ENCODE assay signal across 1 cellular context in the genomic region with DNA sequence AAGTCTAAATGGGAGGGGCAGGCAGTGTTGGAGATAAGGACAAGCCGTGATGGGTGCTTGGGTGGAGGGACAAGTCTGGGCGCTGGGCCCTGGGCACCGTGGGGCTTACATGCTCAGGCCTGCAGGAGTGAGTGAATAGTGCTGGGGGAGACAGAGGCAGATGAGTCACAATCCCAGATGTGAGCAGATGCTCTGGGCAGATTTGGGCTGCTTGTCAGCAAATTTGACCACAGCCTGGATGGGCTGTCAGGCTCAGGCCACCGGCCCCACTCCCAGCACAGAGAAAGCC.
TF ChIP-seq lines count a peak whose summit lies in the region.

No MANE protein-coding gene starts in this region.

TF ChIP-seq in K562, 482 proteins besides CTCF, POLR2A, EP300 and RAD21 (continued from another document and continues in another):
- peak; percentile 83 for TF ChIP-seq SMAD4 (CRISPR knock-in tag; conservative IDR thresholded peaks at IDR 0.05)
- TF ChIP-seq ZBTB7A (IDR thresholded peaks at IDR 0.05; ENCODE audit: borderline replicate concordance, control insufficient read depth, low read depth, low read length) = peak; percentile 48; the same call in 1 of the 2 replicates
- TF ChIP-seq ZNF583 (CRISPR knock-in tag; IDR thresholded peaks at IDR 0.05) = 0 out of 2 replicates have a peak, but pooled peaks have one; percentile 37
- TF ChIP-seq ZNF707 (CRISPR knock-in tag; conservative IDR thresholded peaks at IDR 0.05) = no peak
- TF ChIP-seq, protein P1, sequence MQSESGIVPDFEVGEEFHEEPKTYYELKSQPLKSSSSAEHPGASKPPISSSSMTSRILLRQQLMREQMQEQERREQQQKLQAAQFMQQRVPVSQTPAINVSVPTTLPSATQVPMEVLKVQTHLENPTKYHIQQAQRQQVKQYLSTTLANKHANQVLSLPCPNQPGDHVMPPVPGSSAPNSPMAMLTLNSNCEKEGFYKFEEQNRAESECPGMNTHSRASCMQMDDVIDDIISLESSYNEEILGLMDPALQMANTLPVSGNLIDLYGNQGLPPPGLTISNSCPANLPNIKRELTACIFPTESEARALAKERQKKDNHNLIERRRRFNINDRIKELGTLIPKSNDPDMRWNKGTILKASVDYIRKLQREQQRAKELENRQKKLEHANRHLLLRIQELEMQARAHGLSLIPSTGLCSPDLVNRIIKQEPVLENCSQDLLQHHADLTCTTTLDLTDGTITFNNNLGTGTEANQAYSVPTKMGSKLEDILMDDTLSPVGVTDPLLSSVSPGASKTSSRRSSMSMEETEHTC (IDR thresholded peaks at IDR 0.05) = no peak
- peak; percentile 70 for TF ChIP-seq NFIC (IDR thresholded peaks at IDR 0.05)
- TF ChIP-seq NUFIP1 (IDR thresholded peaks at IDR 0.05; ENCODE audit: partially characterized antibody) = peak; percentile 66
- TF ChIP-seq GATAD2A (IDR thresholded peaks at IDR 0.05) = peak; percentile 99
- peak; percentile 20 to 49; a peak in 2 of 4 replicates for TF ChIP-seq TBL1XR1 (IDR thresholded peaks at IDR 0.05; ENCODE audit: low read length in 2 of 2)
- TF ChIP-seq, protein P2, sequence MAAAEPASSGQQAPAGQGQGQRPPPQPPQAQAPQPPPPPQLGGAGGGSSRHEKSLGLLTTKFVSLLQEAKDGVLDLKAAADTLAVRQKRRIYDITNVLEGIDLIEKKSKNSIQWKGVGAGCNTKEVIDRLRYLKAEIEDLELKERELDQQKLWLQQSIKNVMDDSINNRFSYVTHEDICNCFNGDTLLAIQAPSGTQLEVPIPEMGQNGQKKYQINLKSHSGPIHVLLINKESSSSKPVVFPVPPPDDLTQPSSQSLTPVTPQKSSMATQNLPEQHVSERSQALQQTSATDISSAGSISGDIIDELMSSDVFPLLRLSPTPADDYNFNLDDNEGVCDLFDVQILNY (CRISPR knock-in tag; IDR thresholded peaks at IDR 0.05) = no peak
- peak in 1 of 2 experiments; percentile 44 for TF ChIP-seq NCOA2 (IDR thresholded peaks at IDR 0.05; ENCODE audit: partially characterized antibody in 2 of 2)
- TF ChIP-seq, protein P3, sequence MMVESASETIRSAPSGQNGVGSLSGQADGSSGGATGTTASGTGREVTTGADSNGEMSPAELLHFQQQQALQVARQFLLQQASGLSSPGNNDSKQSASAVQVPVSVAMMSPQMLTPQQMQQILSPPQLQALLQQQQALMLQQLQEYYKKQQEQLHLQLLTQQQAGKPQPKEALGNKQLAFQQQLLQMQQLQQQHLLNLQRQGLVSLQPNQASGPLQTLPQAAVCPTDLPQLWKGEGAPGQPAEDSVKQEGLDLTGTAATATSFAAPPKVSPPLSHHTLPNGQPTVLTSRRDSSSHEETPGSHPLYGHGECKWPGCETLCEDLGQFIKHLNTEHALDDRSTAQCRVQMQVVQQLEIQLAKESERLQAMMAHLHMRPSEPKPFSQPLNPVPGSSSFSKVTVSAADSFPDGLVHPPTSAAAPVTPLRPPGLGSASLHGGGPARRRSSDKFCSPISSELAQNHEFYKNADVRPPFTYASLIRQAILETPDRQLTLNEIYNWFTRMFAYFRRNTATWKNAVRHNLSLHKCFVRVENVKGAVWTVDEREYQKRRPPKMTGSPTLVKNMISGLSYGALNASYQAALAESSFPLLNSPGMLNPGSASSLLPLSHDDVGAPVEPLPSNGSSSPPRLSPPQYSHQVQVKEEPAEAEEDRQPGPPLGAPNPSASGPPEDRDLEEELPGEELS (CRISPR knock-in tag; IDR thresholded peaks at IDR 0.05; ENCODE audit: borderline replicate concordance) = no peak
- peak; percentile 97 for TF ChIP-seq SMARCC2 (IDR thresholded peaks at IDR 0.05; ENCODE audit: low read depth)
- TF ChIP-seq NRF1 (conservative IDR thresholded peaks at IDR 0.05 in 1 of 2, IDR thresholded peaks at IDR 0.05 in 1 of 2) = peak; percentile 49 to 67
- TF ChIP-seq, protein P4, sequence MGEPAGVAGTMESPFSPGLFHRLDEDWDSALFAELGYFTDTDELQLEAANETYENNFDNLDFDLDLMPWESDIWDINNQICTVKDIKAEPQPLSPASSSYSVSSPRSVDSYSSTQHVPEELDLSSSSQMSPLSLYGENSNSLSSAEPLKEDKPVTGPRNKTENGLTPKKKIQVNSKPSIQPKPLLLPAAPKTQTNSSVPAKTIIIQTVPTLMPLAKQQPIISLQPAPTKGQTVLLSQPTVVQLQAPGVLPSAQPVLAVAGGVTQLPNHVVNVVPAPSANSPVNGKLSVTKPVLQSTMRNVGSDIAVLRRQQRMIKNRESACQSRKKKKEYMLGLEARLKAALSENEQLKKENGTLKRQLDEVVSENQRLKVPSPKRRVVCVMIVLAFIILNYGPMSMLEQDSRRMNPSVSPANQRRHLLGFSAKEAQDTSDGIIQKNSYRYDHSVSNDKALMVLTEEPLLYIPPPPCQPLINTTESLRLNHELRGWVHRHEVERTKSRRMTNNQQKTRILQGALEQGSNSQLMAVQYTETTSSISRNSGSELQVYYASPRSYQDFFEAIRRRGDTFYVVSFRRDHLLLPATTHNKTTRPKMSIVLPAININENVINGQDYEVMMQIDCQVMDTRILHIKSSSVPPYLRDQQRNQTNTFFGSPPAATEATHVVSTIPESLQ (CRISPR knock-in tag; IDR thresholded peaks at IDR 0.05) = no peak
- TF ChIP-seq PHF20 (IDR thresholded peaks at IDR 0.05; ENCODE audit: partially characterized antibody) = no peak
- peak; percentile 83; the same call in 1 of the 2 replicates for TF ChIP-seq CC2D1A (IDR thresholded peaks at IDR 0.05)
- TF ChIP-seq FOXP1 (CRISPR knock-in tag; IDR thresholded peaks at IDR 0.05) = no peak
- TF ChIP-seq RBM14 (IDR thresholded peaks at IDR 0.05; ENCODE audit: borderline replicate concordance, insufficient read depth, low read depth, low read length) = no peak
- TF ChIP-seq ZNF77 (CRISPR knock-in tag; IDR thresholded peaks at IDR 0.05) = no peak
- no peak for TF ChIP-seq KDM2B (CRISPR knock-in tag; IDR thresholded peaks at IDR 0.05)
- TF ChIP-seq POLR2AphosphoS5 (IDR thresholded peaks at IDR 0.05; ENCODE audit: control insufficient read depth, insufficient read depth, low read depth, low read length) = peak; percentile 79
- TF ChIP-seq, protein P5, sequence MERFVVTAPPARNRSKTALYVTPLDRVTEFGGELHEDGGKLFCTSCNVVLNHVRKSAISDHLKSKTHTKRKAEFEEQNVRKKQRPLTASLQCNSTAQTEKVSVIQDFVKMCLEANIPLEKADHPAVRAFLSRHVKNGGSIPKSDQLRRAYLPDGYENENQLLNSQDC (CRISPR knock-in tag; IDR thresholded peaks at IDR 0.05) = no peak
- TF ChIP-seq FOXK2 (conservative IDR thresholded peaks at IDR 0.05 in 1 of 2, IDR thresholded peaks at IDR 0.05 in 1 of 2; ENCODE audit: low read depth in 2 of 2) = no peak
- no peak for TF ChIP-seq FOXJ3 (CRISPR knock-in tag; IDR thresholded peaks at IDR 0.05)
- TF ChIP-seq MYC (IDR thresholded peaks at IDR 0.05; ENCODE audit: low read depth, low read length) = no peak
- TF ChIP-seq MYC (CRISPR knock-in tag; IDR thresholded peaks at IDR 0.05; ENCODE audit: borderline replicate concordance, low read depth) = no peak
- no peak for TF ChIP-seq GATAD2B (IDR thresholded peaks at IDR 0.05; ENCODE audit: borderline replicate concordance)
- no peak for TF ChIP-seq ZNF695 (CRISPR knock-in tag; IDR thresholded peaks at IDR 0.05)
- TF ChIP-seq MCM3 (IDR thresholded peaks at IDR 0.05) = no peak
- TF ChIP-seq, protein P6, sequence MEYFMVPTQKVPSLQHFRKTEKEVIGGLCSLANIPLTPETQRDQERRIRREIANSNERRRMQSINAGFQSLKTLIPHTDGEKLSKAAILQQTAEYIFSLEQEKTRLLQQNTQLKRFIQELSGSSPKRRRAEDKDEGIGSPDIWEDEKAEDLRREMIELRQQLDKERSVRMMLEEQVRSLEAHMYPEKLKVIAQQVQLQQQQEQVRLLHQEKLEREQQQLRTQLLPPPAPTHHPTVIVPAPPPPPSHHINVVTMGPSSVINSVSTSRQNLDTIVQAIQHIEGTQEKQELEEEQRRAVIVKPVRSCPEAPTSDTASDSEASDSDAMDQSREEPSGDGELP (CRISPR knock-in tag; IDR thresholded peaks at IDR 0.05; ENCODE audit: borderline replicate concordance) = peak; percentile 83
- TF ChIP-seq, protein P7, sequence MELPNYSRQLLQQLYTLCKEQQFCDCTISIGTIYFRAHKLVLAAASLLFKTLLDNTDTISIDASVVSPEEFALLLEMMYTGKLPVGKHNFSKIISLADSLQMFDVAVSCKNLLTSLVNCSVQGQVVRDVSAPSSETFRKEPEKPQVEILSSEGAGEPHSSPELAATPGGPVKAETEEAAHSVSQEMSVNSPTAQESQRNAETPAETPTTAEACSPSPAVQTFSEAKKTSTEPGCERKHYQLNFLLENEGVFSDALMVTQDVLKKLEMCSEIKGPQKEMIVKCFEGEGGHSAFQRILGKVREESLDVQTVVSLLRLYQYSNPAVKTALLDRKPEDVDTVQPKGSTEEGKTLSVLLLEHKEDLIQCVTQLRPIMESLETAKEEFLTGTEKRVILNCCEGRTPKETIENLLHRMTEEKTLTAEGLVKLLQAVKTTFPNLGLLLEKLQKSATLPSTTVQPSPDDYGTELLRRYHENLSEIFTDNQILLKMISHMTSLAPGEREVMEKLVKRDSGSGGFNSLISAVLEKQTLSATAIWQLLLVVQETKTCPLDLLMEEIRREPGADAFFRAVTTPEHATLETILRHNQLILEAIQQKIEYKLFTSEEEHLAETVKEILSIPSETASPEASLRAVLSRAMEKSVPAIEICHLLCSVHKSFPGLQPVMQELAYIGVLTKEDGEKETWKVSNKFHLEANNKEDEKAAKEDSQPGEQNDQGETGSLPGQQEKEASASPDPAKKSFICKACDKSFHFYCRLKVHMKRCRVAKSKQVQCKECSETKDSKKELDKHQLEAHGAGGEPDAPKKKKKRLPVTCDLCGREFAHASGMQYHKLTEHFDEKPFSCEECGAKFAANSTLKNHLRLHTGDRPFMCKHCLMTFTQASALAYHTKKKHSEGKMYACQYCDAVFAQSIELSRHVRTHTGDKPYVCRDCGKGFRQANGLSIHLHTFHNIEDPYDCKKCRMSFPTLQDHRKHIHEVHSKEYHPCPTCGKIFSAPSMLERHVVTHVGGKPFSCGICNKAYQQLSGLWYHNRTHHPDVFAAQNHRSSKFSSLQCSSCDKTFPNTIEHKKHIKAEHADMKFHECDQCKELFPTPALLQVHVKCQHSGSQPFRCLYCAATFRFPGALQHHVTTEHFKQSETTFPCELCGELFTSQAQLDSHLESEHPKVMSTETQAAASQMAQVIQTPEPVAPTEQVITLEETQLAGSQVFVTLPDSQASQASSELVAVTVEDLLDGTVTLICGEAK (IDR thresholded peaks at IDR 0.05) = no peak
- TF ChIP-seq, protein P7 (CRISPR knock-in tag; IDR thresholded peaks at IDR 0.05) = no peak
- TF ChIP-seq RCOR1 (IDR thresholded peaks at IDR 0.05; ENCODE audit: borderline replicate concordance in 1 of 2, low read depth in 2 of 2, low read length in 2 of 2) = peak; percentile 48 to 82; a peak in 3 of 4 replicates
- peak in 1 of 2 experiments; percentile 81; a peak in 1 of 3 replicates for TF ChIP-seq CBX3 (IDR thresholded peaks at IDR 0.05; ENCODE audit: borderline replicate concordance in 1 of 2, low read length in 2 of 2)
- peak; percentile 58 for TF ChIP-seq FOXM1 (IDR thresholded peaks at IDR 0.05; ENCODE audit: low read depth)
- no peak for TF ChIP-seq FOXM1 (CRISPR knock-in tag; IDR thresholded peaks at IDR 0.05; ENCODE audit: low read depth)
- no peak for TF ChIP-seq HSF4 (CRISPR knock-in tag; IDR thresholded peaks at IDR 0.05; ENCODE audit: borderline replicate concordance)
- TF ChIP-seq BHLHE40 (IDR thresholded peaks at IDR 0.05; ENCODE audit: low read length) = peak; percentile 35; the same call in 1 of the 2 replicates
- TF ChIP-seq CREM (IDR thresholded peaks at IDR 0.05; ENCODE audit: low read depth) = peak; percentile 77
- no peak for TF ChIP-seq RFX1 (IDR thresholded peaks at IDR 0.05)
- TF ChIP-seq, protein P8, sequence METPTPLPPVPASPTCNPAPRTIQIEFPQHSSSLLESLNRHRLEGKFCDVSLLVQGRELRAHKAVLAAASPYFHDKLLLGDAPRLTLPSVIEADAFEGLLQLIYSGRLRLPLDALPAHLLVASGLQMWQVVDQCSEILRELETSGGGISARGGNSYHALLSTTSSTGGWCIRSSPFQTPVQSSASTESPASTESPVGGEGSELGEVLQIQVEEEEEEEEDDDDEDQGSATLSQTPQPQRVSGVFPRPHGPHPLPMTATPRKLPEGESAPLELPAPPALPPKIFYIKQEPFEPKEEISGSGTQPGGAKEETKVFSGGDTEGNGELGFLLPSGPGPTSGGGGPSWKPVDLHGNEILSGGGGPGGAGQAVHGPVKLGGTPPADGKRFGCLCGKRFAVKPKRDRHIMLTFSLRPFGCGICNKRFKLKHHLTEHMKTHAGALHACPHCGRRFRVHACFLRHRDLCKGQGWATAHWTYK (CRISPR knock-in tag; IDR thresholded peaks at IDR 0.05) = 0 out of 2 replicates have a peak, but pooled peaks have one; percentile 24
- TF ChIP-seq ZFP30 (CRISPR knock-in tag; IDR thresholded peaks at IDR 0.05; ENCODE audit: borderline replicate concordance) = no peak
- no peak for TF ChIP-seq HDAC2 (IDR thresholded peaks at IDR 0.05)
- peak; percentile 98 for TF ChIP-seq FOSL1 (tag; conservative IDR thresholded peaks at IDR 0.05)
- no peak for TF ChIP-seq ZNF3 (CRISPR knock-in tag; IDR thresholded peaks at IDR 0.05)
